In genomic region chr11:3831378-3832239, GRCh38 we compare ENCODE assay signal across 1 cellular context.
TF ChIP-seq lines count a peak whose summit lies in the region.

No MANE protein-coding gene starts in this region.

TF ChIP-seq in K562, 482 proteins besides CTCF, POLR2A, EP300 and RAD21 (continued from another document and continues in another):
- TF ChIP-seq PBX2 (CRISPR knock-in tag; IDR thresholded peaks at IDR 0.05; ENCODE audit: low read depth) (no peak), PBX2 (tag; conservative IDR thresholded peaks at IDR 0.05; ENCODE audit: low read depth) (peak; percentile 81), L3MBTL2 (IDR thresholded peaks at IDR 0.05) (peak; percentile 21; the same call in 1 of the 2 replicates), KDM1A (IDR thresholded peaks at IDR 0.05) (peak; percentile 36 to 59; a peak in 2 of 4 replicates), RNF2 (IDR thresholded peaks at IDR 0.05) (no peak), TCF3 (CRISPR knock-in tag; IDR thresholded peaks at IDR 0.05) (0 out of 2 replicates have a peak, but pooled peaks have one; percentile 36), CBFA2T3 (IDR thresholded peaks at IDR 0.05) (peak; percentile 47), NFXL1 (CRISPR knock-in tag; IDR thresholded peaks at IDR 0.05) (no peak), ZFP36 (IDR thresholded peaks at IDR 0.05; ENCODE audit: low read depth, low read length, partially characterized antibody) (peak; percentile 2), ZNF324 (CRISPR knock-in tag; IDR thresholded peaks at IDR 0.05) (peak; percentile 41; the same call in 1 of the 2 replicates), ZNF77 (CRISPR knock-in tag; IDR thresholded peaks at IDR 0.05) (no peak), NR2C1 (IDR thresholded peaks at IDR 0.05) (peak; percentile 46; the same call in 1 of the 2 replicates), NR2C1 (tag; IDR thresholded peaks at IDR 0.05) (peak; percentile 55), ATF7 (IDR thresholded peaks at IDR 0.05) (peak; percentile 68), SPI1 (IDR thresholded peaks at IDR 0.05; ENCODE audit: borderline replicate concordance, low read depth, low read length) (peak; percentile 46; the same call in 1 of the 2 replicates), GTF2F1 (IDR thresholded peaks at IDR 0.05; ENCODE audit: low read depth, low read length) (no peak), ZBTB11 (CRISPR knock-in tag; IDR thresholded peaks at IDR 0.05) (peak in 1 of 3 experiments; percentile 69; a peak in 2 of 6 replicates), CREM (IDR thresholded peaks at IDR 0.05; ENCODE audit: low read depth) (peak; percentile 36), SAP30 (IDR thresholded peaks at IDR 0.05; ENCODE audit: borderline replicate concordance, insufficient read depth, low read depth, low read length, poor library complexity, severe bottlenecking) (no peak), ZNF239 (CRISPR knock-in tag; IDR thresholded peaks at IDR 0.05) (peak; percentile 54), TEAD4 (IDR thresholded peaks at IDR 0.05; ENCODE audit: low read length) (0 out of 2 replicates have a peak, but pooled peaks have one; percentile 28), TEAD4 (CRISPR knock-in tag; IDR thresholded peaks at IDR 0.05; ENCODE audit: borderline replicate concordance) (no peak), JUNB (CRISPR knock-in tag; conservative IDR thresholded peaks at IDR 0.05) (no peak), PRDM10 (IDR thresholded peaks at IDR 0.05; ENCODE audit: partially characterized antibody) (peak; percentile 22), STAT5A (IDR thresholded peaks at IDR 0.05; ENCODE audit: borderline replicate concordance, low read length) (0 out of 2 replicates have a peak, but pooled peaks have one; percentile 17), NBN (IDR thresholded peaks at IDR 0.05; ENCODE audit: low read depth) (peak; percentile 50; the same call in 1 of the 2 replicates), UBTF (IDR thresholded peaks at IDR 0.05; ENCODE audit: borderline replicate concordance in 1 of 2, low read depth in 2 of 2, low read length in 2 of 2) (peak; percentile 54 to 90; a peak in 3 of 4 replicates), CHD2 (IDR thresholded peaks at IDR 0.05; ENCODE audit: low read depth, low read length) (no peak), KLF6 (CRISPR knock-in tag; IDR thresholded peaks at IDR 0.05; ENCODE audit: borderline replicate concordance) (peak; percentile 39; the same call in 1 of the 2 replicates), ZNF707 (CRISPR knock-in tag; conservative IDR thresholded peaks at IDR 0.05) (no peak), CTBP1 (IDR thresholded peaks at IDR 0.05; ENCODE audit: borderline replicate concordance) (peak; percentile 88), LEF1 (IDR thresholded peaks at IDR 0.05) (peak; percentile 38; the same call in 1 of the 2 replicates)
- TF ChIP-seq, protein P1, sequence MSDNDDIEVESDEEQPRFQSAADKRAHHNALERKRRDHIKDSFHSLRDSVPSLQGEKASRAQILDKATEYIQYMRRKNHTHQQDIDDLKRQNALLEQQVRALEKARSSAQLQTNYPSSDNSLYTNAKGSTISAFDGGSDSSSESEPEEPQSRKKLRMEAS (CRISPR knock-in tag; IDR thresholded peaks at IDR 0.05) = peak; percentile 36
- TF ChIP-seq, protein P2, sequence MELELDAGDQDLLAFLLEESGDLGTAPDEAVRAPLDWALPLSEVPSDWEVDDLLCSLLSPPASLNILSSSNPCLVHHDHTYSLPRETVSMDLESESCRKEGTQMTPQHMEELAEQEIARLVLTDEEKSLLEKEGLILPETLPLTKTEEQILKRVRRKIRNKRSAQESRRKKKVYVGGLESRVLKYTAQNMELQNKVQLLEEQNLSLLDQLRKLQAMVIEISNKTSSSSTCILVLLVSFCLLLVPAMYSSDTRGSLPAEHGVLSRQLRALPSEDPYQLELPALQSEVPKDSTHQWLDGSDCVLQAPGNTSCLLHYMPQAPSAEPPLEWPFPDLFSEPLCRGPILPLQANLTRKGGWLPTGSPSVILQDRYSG (tag; conservative IDR thresholded peaks at IDR 0.05; ENCODE audit: low read depth) = no peak
- TF ChIP-seq, protein P3, sequence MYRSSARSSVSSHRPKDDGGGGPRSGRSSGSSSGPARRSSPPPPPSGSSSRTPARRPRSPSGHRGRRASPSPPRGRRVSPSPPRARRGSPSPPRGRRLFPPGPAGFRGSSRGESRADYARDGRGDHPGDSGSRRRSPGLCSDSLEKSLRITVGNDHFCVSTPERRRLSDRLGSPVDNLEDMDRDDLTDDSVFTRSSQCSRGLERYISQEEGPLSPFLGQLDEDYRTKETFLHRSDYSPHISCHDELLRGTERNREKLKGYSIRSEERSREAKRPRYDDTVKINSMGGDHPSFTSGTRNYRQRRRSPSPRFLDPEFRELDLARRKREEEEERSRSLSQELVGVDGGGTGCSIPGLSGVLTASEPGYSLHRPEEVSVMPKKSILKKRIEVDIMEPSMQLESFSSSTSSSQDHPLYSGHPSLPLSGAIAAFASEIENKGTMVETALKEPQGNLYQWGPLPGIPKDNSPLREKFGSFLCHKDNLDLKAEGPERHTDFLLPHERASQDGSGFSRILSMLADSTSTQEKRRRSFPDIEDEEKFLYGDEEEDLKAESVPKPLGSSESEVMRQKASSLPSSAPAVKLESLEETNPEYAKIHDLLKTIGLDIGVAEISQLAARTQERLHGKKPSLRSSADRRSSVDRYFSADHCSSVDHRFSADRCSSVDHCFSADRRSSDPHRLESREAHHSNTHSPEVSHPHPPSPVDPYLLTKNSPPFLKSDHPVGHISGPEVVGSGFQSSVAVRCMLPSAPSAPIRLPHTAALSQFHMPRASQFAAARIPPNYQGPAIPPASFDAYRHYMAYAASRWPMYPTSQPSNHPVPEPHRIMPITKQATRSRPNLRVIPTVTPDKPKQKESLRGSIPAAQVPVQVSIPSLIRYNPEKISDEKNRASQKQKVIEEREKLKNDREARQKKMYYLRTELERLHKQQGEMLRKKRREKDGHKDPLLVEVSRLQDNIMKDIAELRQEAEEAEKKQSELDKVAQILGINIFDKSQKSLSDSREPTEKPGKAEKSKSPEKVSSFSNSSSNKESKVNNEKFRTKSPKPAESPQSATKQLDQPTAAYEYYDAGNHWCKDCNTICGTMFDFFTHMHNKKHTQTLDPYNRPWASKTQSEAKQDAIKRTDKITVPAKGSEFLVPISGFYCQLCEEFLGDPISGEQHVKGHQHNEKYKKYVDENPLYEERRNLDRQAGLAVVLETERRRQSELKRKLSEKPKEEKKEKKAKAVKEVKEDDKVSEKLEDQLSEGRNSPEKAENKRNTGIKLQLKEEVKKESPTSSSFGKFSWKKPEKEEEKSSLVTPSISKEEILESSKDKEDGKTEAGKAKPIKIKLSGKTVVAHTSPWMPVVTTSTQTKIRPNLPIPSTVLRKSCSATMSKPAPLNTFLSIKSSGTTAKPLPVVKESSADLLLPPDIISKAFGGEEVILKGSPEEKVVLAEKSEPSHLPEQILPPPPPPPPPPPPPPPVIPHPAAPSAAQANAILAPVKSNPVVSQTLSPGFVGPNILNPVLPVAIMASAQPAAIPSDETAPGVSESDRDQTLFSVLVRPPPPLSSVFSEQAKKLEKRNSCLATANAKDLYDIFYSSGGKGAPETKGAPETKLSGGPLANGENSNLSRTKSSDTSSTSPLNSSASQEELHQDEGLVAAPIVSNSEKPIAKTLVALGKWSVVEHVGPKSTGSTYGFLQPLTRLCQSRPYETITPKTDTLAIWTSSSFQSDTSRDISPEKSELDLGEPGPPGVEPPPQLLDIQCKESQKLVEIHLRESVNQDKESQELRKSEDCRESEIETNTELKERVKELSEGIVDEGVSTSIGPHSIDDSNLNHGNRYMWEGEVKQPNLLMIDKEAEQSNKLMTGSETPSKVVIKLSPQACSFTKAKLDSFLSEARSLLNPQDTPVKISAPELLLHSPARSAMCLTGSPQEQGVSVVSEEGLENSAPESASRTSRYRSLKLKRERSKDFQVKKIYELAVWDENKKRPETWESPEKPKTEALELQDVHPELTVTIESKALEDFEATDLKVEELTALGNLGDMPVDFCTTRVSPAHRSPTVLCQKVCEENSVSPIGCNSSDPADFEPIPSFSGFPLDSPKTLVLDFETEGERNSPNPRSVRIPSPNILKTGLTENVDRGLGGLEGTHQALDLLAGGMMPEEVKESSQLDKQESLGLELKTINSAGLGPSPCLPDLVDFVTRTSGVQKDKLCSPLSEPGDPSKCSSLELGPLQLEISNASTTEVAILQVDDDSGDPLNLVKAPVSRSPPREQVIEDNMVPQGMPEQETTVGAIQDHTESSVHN (IDR thresholded peaks at IDR 0.05; ENCODE audit: borderline replicate concordance in 1 of 2, low read depth in 1 of 2) = 0 out of 4 replicates have a peak, but pooled peaks of 1 of the 2 experiments have one; percentile 21
